ENCODE assay signal across 8 cellular contexts in genomic region chr11:369336-370018, GRCh38. TPM values are rescaled to one million over a fixed set of nuclear protein-coding genes. Genes with fewer than 3 reads are reported as not detected.
DNase-seq lines count a peak whose midpoint lies in the region; ATAC-seq, FAIRE-seq and TF ChIP-seq lines count a peak whose summit lies in the region.
"Had no signal": no experiment of that assay in that cellular context is flagged by ENCODE, and none has a peak within 500 bp of the region (broad histone marks: within the 10 kb centered on the region; RNA-seq: fewer than 3 reads in every experiment).

Gene B4GALNT4, plus strand, starts transcription at chr11:369499. Its CDS starts 305 bp downstream, at chr11:369804.

- intact Hi-C loops in colonic mucosa (cut with DNase I) = no loop called here

- DNase-seq in GM03348 (ENCODE audit: low spot score) (peak; percentile 79), NCI-H774 (lab: John Stamatoyannopoulos, UW) (peak; percentile 38), bronchial epithelial cell (ENCODE audit: low read depth) (no peak), medulla oblongata (ENCODE audit: extremely low spot score) (peak; percentile 69), AML-193 (lab: John Stamatoyannopoulos, UW) (no peak), colonic mucosa (no peak)

- H3K4me3 ChIP-seq in bronchial epithelial cell (ENCODE audit: low read depth, low read length) (peak within 1 kb of the TSS; percentile 42), colonic mucosa (no peak within 1 kb of the TSS)

- H3K36me3 ChIP-seq in bronchial epithelial cell (ENCODE audit: control insufficient read depth, insufficient read depth, low read length) (peaks cover 5% of the 10 kb centered on the region), colonic mucosa (no peaks in the 10 kb centered on the region)
- H3K36me3 ChIP-seq: neutrophil had no signal

- ATAC-seq in GM18505 (IDR thresholded peaks at IDR 0.05; ENCODE audit: unreplicated experiment) = no peak

- TF ChIP-seq POLR2A in GM18505 (IDR thresholded peaks at IDR 0.05; ENCODE audit: borderline replicate concordance, extremely low read depth, insufficient read depth, insufficient read length) = no peak

- no peak for FAIRE-seq in bronchial epithelial cell (lab: Jason Lieb, UNC)

- no peaks in the 10 kb centered on the region for H3K9me3 ChIP-seq in colonic mucosa
- H3K9me3 ChIP-seq: neutrophil had no signal

- TF ChIP-seq CTCF in bronchial epithelial cell (IDR thresholded peaks at IDR 0.05; ENCODE audit: insufficient read depth, low read length, severe bottlenecking) = no peak
- TF ChIP-seq CTCF in colonic mucosa (IDR thresholded peaks at IDR 0.05) = no peak

- no peak within 1 kb of the TSS for H3K27ac ChIP-seq in colonic mucosa
- H3K27ac ChIP-seq: neutrophil had no signal

- H3K27me3 ChIP-seq in bronchial epithelial cell (ENCODE audit: control insufficient read depth, insufficient read depth, low read length) (peaks cover 15% of the 10 kb centered on the region), colonic mucosa (peaks cover 22% of the 10 kb centered on the region)

- H3K4me1 ChIP-seq in colonic mucosa = no peaks in the 10 kb centered on the region

- no peak within 1 kb of the TSS for H3K9ac ChIP-seq in colonic mucosa (ENCODE audit: low read depth in 2 of 2, low read length in 2 of 2)

RNA-seq across cellular contexts. Expression of gene B4GALNT4, which starts in this region (rescaled TPM):
- 10.8 and 11.4 TPM in 2 replicates for total RNA-seq in bronchial epithelial cell
- total RNA-seq in colonic mucosa = 1 to 10 TPM; 1.6 to 2.0 TPM

Comparison
In these comparisons a context has a peak if more than half of its experiments do, and no peak if none do; other contexts are left out.
1. DNase-seq: peak in GM03348 (single experiment), NCI-H774 (single experiment) and medulla oblongata (single experiment); none in bronchial epithelial cell (single experiment), AML-193 (0 of 2) and colonic mucosa (single experiment).